8 cellular contexts compared by ENCODE assay signal in genomic region chr5:90408571-90409317, GRCh38. TPM values are rescaled to one million over a fixed set of nuclear protein-coding genes. Genes with fewer than 3 reads are reported as not detected.
DNase-seq lines count a peak whose midpoint lies in the region; ATAC-seq and TF ChIP-seq lines count a peak whose summit lies in the region.

No MANE protein-coding gene starts in this region.

- peaks cover 21% of the 10 kb centered on the region for H3K4me1 Mint-ChIP-seq in T-helper 2 cell treated with Interferon-gamma antibody and Interleukin-4, amounts not matched to agents 5 μg/mL and 100 μg/mL, for 36 hours (ENCODE audit: low read depth)

- H3K27me3 ChIP-seq in BLaER1: no peaks in the 10 kb centered on the region

- no peak overlapping the region for H3K27ac Mint-ChIP-seq in T-helper 2 cell treated with Interferon-gamma antibody and Interleukin-4, amounts not matched to agents 5 μg/mL and 100 μg/mL, for 36 hours

- H3K4me3 ChIP-seq in BLaER1: peak overlapping the region; percentile 88

- H3K9ac ChIP-seq in BLaER1: peak overlapping the region; percentile 95

- peak overlapping the region; percentile 97 for H3K27ac ChIP-seq in BLaER1

- peaks cover 26% of the 10 kb centered on the region for H3K4me1 ChIP-seq in BLaER1

- no peaks in the 10 kb centered on the region for H4K20me1 ChIP-seq in BLaER1

- no peaks in the 10 kb centered on the region for H3K9me3 Mint-ChIP-seq in T-helper 2 cell treated with Interferon-gamma antibody and Interleukin-4, amounts not matched to agents 5 μg/mL and 100 μg/mL, for 36 hours

- H3K36me3 Mint-ChIP-seq in T-helper 2 cell treated with Interferon-gamma antibody and Interleukin-4, amounts not matched to agents 5 μg/mL and 100 μg/mL, for 36 hours (ENCODE audit: low read depth): peaks cover 22% of the 10 kb centered on the region

- peaks cover 10% of the 10 kb centered on the region; the same call in 1 of the 2 replicates for H3K36me3 ChIP-seq in BLaER1

- TF ChIP-seq CTCF in omental fat pad (IDR thresholded peaks at IDR 0.05): no peak

- no peaks in the 10 kb centered on the region for H3K9me3 ChIP-seq in BLaER1

- no peaks in the 10 kb centered on the region for H3K27me3 Mint-ChIP-seq in T-helper 2 cell treated with Interferon-gamma antibody and Interleukin-4, amounts not matched to agents 5 μg/mL and 100 μg/mL, for 36 hours (ENCODE audit: low read depth)

- H3K4me2 ChIP-seq in BLaER1: peak overlapping the region; percentile 83

- ATAC-seq in GM19455 (IDR thresholded peaks at IDR 0.05; ENCODE audit: unreplicated experiment) (peak; percentile 2), omental fat pad (ENCODE audit: low FRiP score) (peak; percentile 3)

- DNase-seq in LoVo (ENCODE audit: low spot score) (peak; percentile 7), dermis blood vessel endothelial cell (peak; percentile 12), omental fat pad (ENCODE audit: low spot score) (no peak), SW 1271 (lab: John Stamatoyannopoulos, UW) (no peak), AG08396 (ENCODE audit: low spot score) (no peak)
- DNase-seq in T-helper 2 cell treated with Interferon-gamma antibody and Interleukin-4, amounts not matched to agents 5 μg/mL and 100 μg/mL, for 36 hours (ENCODE audit: low spot score): no peak

- no peak overlapping the region for H3K4me3 Mint-ChIP-seq in T-helper 2 cell treated with Interferon-gamma antibody and Interleukin-4, amounts not matched to agents 5 μg/mL and 100 μg/mL, for 36 hours

RNA-seq across cellular contexts. Expression of gene CETN3, which starts 0.8 kb away (rescaled TPM):
- total RNA-seq in dermis blood vessel endothelial cell: 10.6 and 15.3 TPM in 2 replicates
- 1 to 10 TPM; 5.2 to 9.1 (median 5.7) TPM for total RNA-seq in omental fat pad

Comparison
In these comparisons a context has a peak if more than half of its experiments do, and no peak if none do; other contexts are left out.
1. DNase-seq: peak in LoVo (single experiment) and dermis blood vessel endothelial cell (single experiment); none in omental fat pad (single experiment), SW 1271 (0 of 2), T-helper 2 cell treated with Interferon-gamma antibody and Interleukin-4, amounts not matched to agents 5 μg/mL and 100 μg/mL, for 36 hours (single experiment) and AG08396 (single experiment).